ENCODE assay signal across 17 cellular contexts in the genomic region with DNA sequence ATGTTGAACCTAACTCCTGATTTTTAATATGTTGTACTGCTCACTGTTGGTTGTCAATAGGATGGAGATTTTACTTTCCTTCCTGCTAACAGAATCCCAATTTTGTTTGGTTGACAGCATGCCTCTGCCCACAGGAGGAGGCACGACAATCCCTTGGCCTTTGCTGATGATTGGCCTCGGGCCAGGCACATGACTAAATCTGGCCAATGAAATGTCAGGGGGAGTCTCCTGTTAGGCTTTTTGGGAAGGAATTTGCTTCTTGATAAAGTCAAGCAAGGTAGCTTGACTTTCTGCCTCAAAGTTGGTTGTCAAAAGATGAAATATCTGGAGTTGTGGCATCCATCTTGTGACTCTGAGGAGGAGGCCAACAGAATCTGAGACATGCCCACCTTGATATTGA. TPM values are rescaled to one million over a fixed set of nuclear protein-coding genes. Genes with fewer than 3 reads are reported as not detected.
DNase-seq lines count a peak whose midpoint lies in the region; ATAC-seq, FAIRE-seq and TF ChIP-seq lines count a peak whose summit lies in the region.
"Had no signal": no experiment of that assay in that cellular context is flagged by ENCODE, and none has a peak within 500 bp of the region (broad histone marks: within the 10 kb centered on the region; RNA-seq: fewer than 3 reads in every experiment).

No MANE protein-coding gene starts in this region.

- H3K9me2 ChIP-seq in PC-3 (replicated peaks; ENCODE audit: low read length): no peaks in the 10 kb centered on the region

- no peak for DNase-seq in HepG2 (ENCODE audit: low spot score)
- no peak for DNase-seq in right lobe of liver
- DNase-seq in PC-3: peak; percentile 31
- DNase-seq in WTC11 (ENCODE audit: low spot score): no peak
- no peak for DNase-seq in NCI-H187 (lab: John Stamatoyannopoulos, UW)
- DNase-seq in G401 (ENCODE audit: low spot score): no peak
- DNase-seq: 8988T; C1 segment of cervical spinal cord; Calu3; CD4-positive, alpha-beta T cell; DMS79; GM23248; H9 had no signal

- H3F3A ChIP-seq in PC-3 (ENCODE audit: low read length, unreplicated experiment): no peaks in the 10 kb centered on the region

- H3K36me3 ChIP-seq in HepG2 (replicated peaks in 1 of 2; ENCODE audit: control insufficient read depth in 1 of 2, insufficient read depth in 2 of 2, low read length in 2 of 2) (no peaks in the 10 kb centered on the region), right lobe of liver (no peaks in the 10 kb centered on the region), PC-3 (ENCODE audit: low read depth, low read length) (no peaks in the 10 kb centered on the region)

- no peaks in the 10 kb centered on the region for H3K36me3 Mint-ChIP-seq in WTC11

- peaks cover 38% of the 10 kb centered on the region for H3K27me3 Mint-ChIP-seq in WTC11 (ENCODE audit: low read depth)

- no peak overlapping the region for H3K4me3 ChIP-seq in HepG2 (replicated peaks in 1 of 3; ENCODE audit: insufficient read depth in 1 of 3, low read depth in 2 of 3, low read length in 3 of 3)
- no peak overlapping the region for H3K4me3 ChIP-seq in right lobe of liver
- no peak overlapping the region for H3K4me3 ChIP-seq in PC-3 (ENCODE audit: low read length)
- H3K4me3 ChIP-seq: GM23248 had no signal

- CTCF ChIA-PET in HepG2 (lab: Yijun Ruan, JAX; ENCODE audit: low intra/inter-chr PET ratio, low total read pairs) (no interaction called here), PC-3 (lab: Charles Lee) (no interaction called here), WTC11 (lab: Charles Lee) (interaction anchor here (0.7 kb wide), 2 partner anchors 95 to 259 kb away, joined by 3 read pairs; a partner anchor contains a TSS)

- H3K4me1 ChIP-seq in HepG2 (ENCODE audit: insufficient read depth, low read length): peaks cover 69% of the 10 kb centered on the region
- H3K4me1 ChIP-seq in right lobe of liver: no peaks in the 10 kb centered on the region
- peaks cover 36% of the 10 kb centered on the region for H3K4me1 ChIP-seq in PC-3 (ENCODE audit: insufficient read depth, low read length)

- H3K4me1 Mint-ChIP-seq in WTC11: no peaks in the 10 kb centered on the region
- H3K4me1 Mint-ChIP-seq: B cell had no signal

- H3K27ac Mint-ChIP-seq in WTC11: no peak overlapping the region
- H3K27ac Mint-ChIP-seq: B cell; CD4-positive, alpha-beta T cell; H9 had no signal

- BruUV-seq in HepG2 (replicated peaks; lab: Mats Ljungman, UMichigan): no TSS peak
- BruUV-seq in PC-3 (replicated peaks; lab: Mats Ljungman, UMichigan): no TSS peak

- no peak for TF ChIP-seq CTCF in HepG2 (CRISPR knock-in tag; IDR thresholded peaks at IDR 0.05)
- TF ChIP-seq CTCF in right lobe of liver (IDR thresholded peaks at IDR 0.05): no peak
- no peak for TF ChIP-seq CTCF in PC-3 (conservative IDR thresholded peaks at IDR 0.05; ENCODE audit: low read depth, low read length)
- TF ChIP-seq CTCF in WTC11 (IDR thresholded peaks at IDR 0.05): no peak

- in situ Hi-C loops in HepG2 (cut with HindIII; ENCODE audit: extremely low pct_ligation_motif_present, low pct_unique_long_range_greater_than_20kb): no loop called here
- in situ Hi-C loops in G401 (cut with HindIII; ENCODE audit: low sequenced_read_pairs): no loop called here

- no peak for TF ChIP-seq RAD21 in HepG2 (CRISPR knock-in tag; IDR thresholded peaks at IDR 0.05)

- H3K9ac ChIP-seq in HepG2 (ENCODE audit: insufficient read depth, low read depth, low read length) (no peak overlapping the region), PC-3 (ENCODE audit: low read length) (no peak overlapping the region)
- H3K9ac ChIP-seq: GM23248 had no signal

- TF ChIP-seq EP300 in HepG2 (IDR thresholded peaks at IDR 0.05; ENCODE audit: low read depth in 2 of 2, low read length in 2 of 2) (no peak), HepG2 (CRISPR knock-in tag; IDR thresholded peaks at IDR 0.05; ENCODE audit: borderline replicate concordance) (no peak)

- no peak for FAIRE-seq in HepG2 (lab: Jason Lieb, UNC)
- FAIRE-seq: G401.6, GM12891 had no signal

- H3K27ac ChIP-seq in HepG2 (ENCODE audit: extremely low read length, insufficient read depth, low read length) (no peak overlapping the region), right lobe of liver (no peak overlapping the region), PC-3 (ENCODE audit: low read length) (no peak overlapping the region)
- H3K27ac ChIP-seq: GM23248 had no signal

- no peaks in the 10 kb centered on the region for H4K20me1 ChIP-seq in HepG2 (ENCODE audit: insufficient read depth, low read length)
- no peaks in the 10 kb centered on the region for H4K20me1 ChIP-seq in PC-3 (ENCODE audit: low read length)

- H3K4me3 Mint-ChIP-seq in WTC11: no peak overlapping the region
- H3K4me3 Mint-ChIP-seq: B cell; CD4-positive, alpha-beta T cell; H9 had no signal

- H2AFZ ChIP-seq in HepG2 (ENCODE audit: low read length) (no peak overlapping the region), PC-3 (ENCODE audit: low read length) (no peak overlapping the region)
- H2AFZ ChIP-seq: GM23248 had no signal

- H3K9me3 ChIP-seq in HepG2 (ENCODE audit: low read length) (no peaks in the 10 kb centered on the region), right lobe of liver (no peaks in the 10 kb centered on the region), PC-3 (ENCODE audit: low read length) (no peaks in the 10 kb centered on the region)

- intact Hi-C loops in HepG2 (cut with micrococcal nuclease; ENCODE audit: unreplicated experiment) (no loop called here), right lobe of liver (cut with DNase I) (no loop called here), PC-3 (cut with micrococcal nuclease) (loop anchor here (5.0 kb wide), 1 partner anchor 37 kb away; no protein-coding TSS in a partner anchor)

- no peaks in the 10 kb centered on the region for H3K79me2 ChIP-seq in HepG2 (ENCODE audit: insufficient read depth, low read length)
- H3K79me2 ChIP-seq in PC-3 (ENCODE audit: low read length): no peaks in the 10 kb centered on the region

- H3K4me2 ChIP-seq in HepG2 (ENCODE audit: low read depth, low read length) (no peak overlapping the region), PC-3 (ENCODE audit: low read length) (0 out of 2 replicates have a peak overlapping the region, but pooled peaks have one; percentile 0)

- ATAC-seq in HepG2: no peak
- ATAC-seq in right lobe of liver: no peak
- ATAC-seq in PC-3: no peak
- ATAC-seq in WTC11: 0 out of 2 replicates have a peak, but pooled peaks have one; percentile 26
- ATAC-seq in HG03139 (IDR thresholded peaks at IDR 0.05; ENCODE audit: unreplicated experiment): no peak

- peaks cover 4% of the 10 kb centered on the region for H3K9me3 Mint-ChIP-seq in WTC11
- H3K9me3 Mint-ChIP-seq: CD4-positive, alpha-beta T cell; H9 had no signal

- POLR2A ChIA-PET in HepG2 (lab: Yijun Ruan, JAX): no interaction called here
- POLR2A ChIA-PET in PC-3 (lab: Charles Lee; ENCODE audit: unreplicated experiment): no interaction called here
- POLR2A ChIA-PET in WTC11 (lab: Charles Lee): no interaction called here

- H3K27me3 ChIP-seq in HepG2 (ENCODE audit: control insufficient read depth in 1 of 2, insufficient read depth in 2 of 2, low read length in 2 of 2) (no peaks in the 10 kb centered on the region), right lobe of liver (no peaks in the 10 kb centered on the region), PC-3 (ENCODE audit: low read length) (no peaks in the 10 kb centered on the region)

- WGBS in HepG2 (ENCODE audit: low lambda C conversion rate): 70% methylated on average over 2 of the region's 2 CpGs
- WGBS in right lobe of liver (ENCODE audit: insufficient coverage, low coverage, low lambda C conversion rate, missing lambda C conversion rate): 89% methylated on average over 2 of the region's 2 CpGs

- no peak for TF ChIP-seq POLR2A in HepG2 (IDR thresholded peaks at IDR 0.05; ENCODE audit: insufficient read depth in 1 of 2, low read depth in 2 of 2, low read length in 2 of 2)
- no peak for TF ChIP-seq POLR2A in right lobe of liver (IDR thresholded peaks at IDR 0.05)

TF ChIP-seq in HepG2, 621 proteins besides CTCF, POLR2A, EP300 and RAD21:
- TF ChIP-seq MAZ (IDR thresholded peaks at IDR 0.05; ENCODE audit: borderline replicate concordance, low read depth, low read length) (no peak), MAZ (CRISPR knock-in tag; IDR thresholded peaks at IDR 0.05; ENCODE audit: low read depth) (no peak), NFYB (CRISPR knock-in tag; IDR thresholded peaks at IDR 0.05) (peak; percentile 69)
TF ChIP-seq in HepG2: peak in this region for 1.

TF ChIP-seq in WTC11, 78 proteins besides CTCF, POLR2A, EP300 and RAD21 (continues in another document):
- TF ChIP-seq ESRRA (CRISPR knock-in tag; IDR thresholded peaks at IDR 0.05; ENCODE audit: borderline replicate concordance): no peak

RNA-seq across cellular contexts. Expression of a gene that starts 6.8 kb away (rescaled TPM):
- total RNA-seq in HepG2 (2016; rRNA removed; fragmentation: Illumina TruSeq; extraction: Trizol) (12.5 and 15.3 TPM in 2 replicates), right lobe of liver (1 to 10 TPM; 2.1 to 5.1 (median 4.4) TPM), PC-3 (2014; rRNA removed) (45.0 and 54.7 TPM in 2 replicates), WTC11 (2021) (2.5 to 3.0 TPM (median 2.7 TPM) in 3 replicates)
- total RNA-seq in HepG2 (2016; cell fraction: cytosol; rRNA removed; fragmentation: Illumina TruSeq; extraction: Trizol; ENCODE audit: low read depth): 1.3 and 1.5 TPM in 2 replicates
- 11.9 and 15.9 TPM in 2 replicates for total RNA-seq in HepG2 (2016; cell fraction: insoluble cytoplasmic fraction; rRNA removed; fragmentation: Illumina TruSeq; extraction: Trizol)
- total RNA-seq in HepG2 (2016; cell fraction: membrane; rRNA removed; fragmentation: Illumina TruSeq; extraction: Trizol): 7.3 and 8.5 TPM in 2 replicates
- total RNA-seq in HepG2 (2016; cell fraction: nucleus; rRNA removed; fragmentation: Illumina TruSeq; extraction: Trizol): 17.0 and 19.4 TPM in 2 replicates
- polyA plus RNA-seq in HepG2 (2011; rRNA removed): 6.7 and 7.8 TPM in 2 replicates
- 7.9 and 10.8 TPM in 2 replicates for polyA plus RNA-seq in HepG2 (2011; cell fraction: cytosol; rRNA removed)
- polyA plus RNA-seq in HepG2 (2011; cell fraction: nucleus; rRNA removed): 9.1 and 10.7 TPM in 2 replicates
- polyA plus RNA-seq in HepG2 (2012): 12.3 and 20.7 TPM in 2 replicates
- polyA plus RNA-seq in HepG2 (2016; cell fraction: cytosol; fragmentation: Illumina TruSeq; extraction: Trizol; ENCODE audit: low read depth): 1.3 and 1.4 TPM in 2 replicates
- 9.8 and 11.3 TPM in 2 replicates for polyA plus RNA-seq in HepG2 (2016; cell fraction: insoluble cytoplasmic fraction; fragmentation: Illumina TruSeq; extraction: Trizol; ENCODE audit: low read depth)
- polyA plus RNA-seq in HepG2 (2016; cell fraction: membrane; fragmentation: Illumina TruSeq; extraction: Trizol; ENCODE audit: low read depth): 4.6 and 4.7 TPM in 2 replicates
- polyA plus RNA-seq in HepG2 (2016; cell fraction: nucleus; fragmentation: Illumina TruSeq; extraction: Trizol; ENCODE audit: insufficient read depth, low read depth): 19.9 and 20.7 TPM in 2 replicates
- 9.7 and 45.0 TPM in 2 replicates for polyA minus RNA-seq in HepG2 (2011; rRNA and poly(A)+ RNA removed; ENCODE audit: low replicate concordance)
- 14.3 and 16.0 TPM in 2 replicates for polyA minus RNA-seq in HepG2 (2011; cell fraction: cytosol; rRNA and poly(A)+ RNA removed)
- 11.7 and 14.8 TPM in 2 replicates for polyA minus RNA-seq in HepG2 (2011; cell fraction: nucleus; rRNA and poly(A)+ RNA removed)
- total RNA-seq in G401 (2014; rRNA removed; shearing (Covaris generic)): not detected in 2 replicates
- total RNA-seq: B cell had no signal
